Comparison of ENCODE assay signal across 8 cellular contexts in the genomic region with DNA sequence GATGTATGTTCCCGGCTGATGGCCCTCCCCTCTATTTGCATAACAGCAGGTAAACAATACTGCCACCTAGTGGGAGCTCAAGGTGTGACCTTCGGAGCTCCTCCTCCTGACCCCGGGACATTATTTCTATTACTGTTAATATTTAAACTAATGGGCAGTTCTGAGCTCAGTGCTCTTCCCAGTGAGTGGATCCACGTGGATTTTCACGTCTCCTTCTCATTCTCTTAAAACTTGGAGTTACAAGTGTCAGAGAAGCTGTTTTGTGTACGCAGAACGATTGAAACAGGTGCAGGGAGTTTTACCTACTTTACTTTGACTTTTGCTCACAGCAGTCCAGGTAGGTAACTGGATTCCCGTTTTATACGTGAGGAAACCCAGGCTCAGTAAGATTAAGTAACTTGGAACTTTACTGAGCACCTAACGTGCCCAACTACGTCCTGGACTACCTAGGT.
DNase-seq lines count a peak whose midpoint lies in the region; ATAC-seq and TF ChIP-seq lines count a peak whose summit lies in the region.

No MANE protein-coding gene starts in this region.

- no peaks in the 10 kb centered on the region for H3K27me3 Mint-ChIP-seq in central memory CD8-positive, alpha-beta T cell

- peak overlapping the region in 1 of 2 donors; percentile 35 for H3K9ac ChIP-seq in liver (ENCODE audit: low read depth in 1 of 2, low read length in 2 of 2)

- no peak overlapping the region for H3K27ac Mint-ChIP-seq in central memory CD8-positive, alpha-beta T cell (ENCODE audit: low read depth)

- H3K27ac ChIP-seq in liver (ENCODE audit: low read depth in 1 of 2, low read length in 2 of 2) = peak overlapping the region; percentile 27 to 28

- no peaks in the 10 kb centered on the region for H3K9me3 Mint-ChIP-seq in central memory CD8-positive, alpha-beta T cell

- no peaks in the 10 kb centered on the region for H3K27me3 ChIP-seq in liver (ENCODE audit: control insufficient read depth in 4 of 4, insufficient read depth in 4 of 4, low read length in 3 of 4)

- peak; percentile 84 for ATAC-seq in central memory CD8-positive, alpha-beta T cell (replicated peaks; ENCODE audit: extremely low read depth, poor library complexity, severe bottlenecking)
- ATAC-seq in HG03045 (IDR thresholded peaks at IDR 0.05; ENCODE audit: unreplicated experiment) = no peak

- DNase-seq in NK-92 treated with Interleukin-12 subunit alpha and Interleukin-12 subunit beta, amount 100 ng/mL, for 24 hours (lab: John Stamatoyannopoulos, UW) = peak; percentile 22
- DNase-seq in NK-92 (lab: John Stamatoyannopoulos, UW; ENCODE audit: unreplicated experiment) = no peak
- DNase-seq in NB4 (ENCODE audit: low read depth) = peak; percentile 79
- DNase-seq in activated CD4-positive, CD25-positive, alpha-beta regulatory T cell treated with anti-CD3 and anti-CD28 coated beads, Interleukin-2, amount 50 U/mL, for 16 hours (ENCODE audit: low read depth, low spot score) = peak; percentile 51
- DNase-seq in central memory CD8-positive, alpha-beta T cell (ENCODE audit: low spot score in 2 of 2) = peak; percentile 50 to 53
- peak; percentile 10 to 37 for DNase-seq in stimulated activated CD8-positive, alpha-beta memory T cell treated with anti-CD3 and anti-CD28 coated beads, Interleukin-15, amount 100 ng/mL, for 48 hours (ENCODE audit: low read depth in 2 of 2)

- 29% methylated on average over 11 of the region's 11 CpGs for WGBS in liver

- H3K4me3 ChIP-seq in NB4 (ENCODE audit: low read depth, low read length) (no peak overlapping the region), liver (ENCODE audit: low read depth in 1 of 3, low read length in 3 of 3) (peak overlapping the region in 2 of 3 donors; percentile 17 to 28)

- peaks cover 0 to 7% (median 3%) of the 10 kb centered on the region in 4 donors for H3K4me1 ChIP-seq in liver (ENCODE audit: control insufficient read depth in 4 of 4, insufficient read depth in 4 of 4, low read length in 3 of 4)

- H3K4me1 Mint-ChIP-seq in central memory CD8-positive, alpha-beta T cell = peaks cover 12% of the 10 kb centered on the region

- no peak overlapping the region for H3K4me3 Mint-ChIP-seq in central memory CD8-positive, alpha-beta T cell

- no peak for TF ChIP-seq POLR2A in NB4 (IDR thresholded peaks at IDR 0.05; ENCODE audit: extremely low read depth, insufficient read length)

- TF ChIP-seq CTCF in NB4 (IDR thresholded peaks at IDR 0.05; ENCODE audit: low read depth, low read length) = peak; percentile 70
- TF ChIP-seq CTCF in liver (IDR thresholded peaks at IDR 0.05; ENCODE audit: low read depth, low read length, missing input control) = peak; percentile 83

- no peaks in the 10 kb centered on the region for H3K9me3 ChIP-seq in liver (ENCODE audit: control insufficient read depth in 4 of 4, low read length in 3 of 4)

- no peaks in the 10 kb centered on the region for H3K36me3 Mint-ChIP-seq in central memory CD8-positive, alpha-beta T cell (ENCODE audit: insufficient read depth)

- H3K36me3 ChIP-seq in liver (ENCODE audit: control insufficient read depth in 4 of 4, insufficient read depth in 3 of 4, low read depth in 1 of 4, low read length in 3 of 4) = no peaks in the 10 kb centered on the region

- TF ChIP-seq RAD21 in liver (IDR thresholded peaks at IDR 0.05) = peak; percentile 86 to 90

TF ChIP-seq in liver, 16 proteins besides CTCF, POLR2A, EP300 and RAD21:
- TF ChIP-seq, protein P1, sequence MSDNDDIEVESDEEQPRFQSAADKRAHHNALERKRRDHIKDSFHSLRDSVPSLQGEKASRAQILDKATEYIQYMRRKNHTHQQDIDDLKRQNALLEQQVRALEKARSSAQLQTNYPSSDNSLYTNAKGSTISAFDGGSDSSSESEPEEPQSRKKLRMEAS (IDR thresholded peaks at IDR 0.05) = no peak
- TF ChIP-seq HNF4A (conservative IDR thresholded peaks at IDR 0.05) (peak; percentile 23 to 44), JUND (IDR thresholded peaks at IDR 0.05) (no peak), FOXA1 (IDR thresholded peaks at IDR 0.05) (no peak), SP1 (IDR thresholded peaks at IDR 0.05) (peak; percentile 52), TAF1 (conservative IDR thresholded peaks at IDR 0.05) (no peak), NR2F2 (IDR thresholded peaks at IDR 0.05) (peak; percentile 89), YY1 (IDR thresholded peaks at IDR 0.05) (no peak), EGR1 (IDR thresholded peaks at IDR 0.05; ENCODE audit: low read depth in 2 of 2) (no peak), HNF4G (IDR thresholded peaks at IDR 0.05) (no peak), RXRA (IDR thresholded peaks at IDR 0.05) (peak; percentile 61 to 70), GABPA (IDR thresholded peaks at IDR 0.05 in 1 of 2, conservative IDR thresholded peaks at IDR 0.05 in 1 of 2) (no peak), FOXA2 (IDR thresholded peaks at IDR 0.05) (peak; percentile 9)
- TF ChIP-seq, protein P2, sequence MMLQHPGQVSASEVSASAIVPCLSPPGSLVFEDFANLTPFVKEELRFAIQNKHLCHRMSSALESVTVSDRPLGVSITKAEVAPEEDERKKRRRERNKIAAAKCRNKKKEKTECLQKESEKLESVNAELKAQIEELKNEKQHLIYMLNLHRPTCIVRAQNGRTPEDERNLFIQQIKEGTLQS (IDR thresholded peaks at IDR 0.05) = no peak
- TF ChIP-seq, protein P3, sequence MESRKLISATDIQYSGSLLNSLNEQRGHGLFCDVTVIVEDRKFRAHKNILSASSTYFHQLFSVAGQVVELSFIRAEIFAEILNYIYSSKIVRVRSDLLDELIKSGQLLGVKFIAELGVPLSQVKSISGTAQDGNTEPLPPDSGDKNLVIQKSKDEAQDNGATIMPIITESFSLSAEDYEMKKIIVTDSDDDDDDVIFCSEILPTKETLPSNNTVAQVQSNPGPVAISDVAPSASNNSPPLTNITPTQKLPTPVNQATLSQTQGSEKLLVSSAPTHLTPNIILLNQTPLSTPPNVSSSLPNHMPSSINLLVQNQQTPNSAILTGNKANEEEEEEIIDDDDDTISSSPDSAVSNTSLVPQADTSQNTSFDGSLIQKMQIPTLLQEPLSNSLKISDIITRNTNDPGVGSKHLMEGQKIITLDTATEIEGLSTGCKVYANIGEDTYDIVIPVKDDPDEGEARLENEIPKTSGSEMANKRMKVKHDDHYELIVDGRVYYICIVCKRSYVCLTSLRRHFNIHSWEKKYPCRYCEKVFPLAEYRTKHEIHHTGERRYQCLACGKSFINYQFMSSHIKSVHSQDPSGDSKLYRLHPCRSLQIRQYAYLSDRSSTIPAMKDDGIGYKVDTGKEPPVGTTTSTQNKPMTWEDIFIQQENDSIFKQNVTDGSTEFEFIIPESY (IDR thresholded peaks at IDR 0.05) = no peak
- TF ChIP-seq, protein P4, sequence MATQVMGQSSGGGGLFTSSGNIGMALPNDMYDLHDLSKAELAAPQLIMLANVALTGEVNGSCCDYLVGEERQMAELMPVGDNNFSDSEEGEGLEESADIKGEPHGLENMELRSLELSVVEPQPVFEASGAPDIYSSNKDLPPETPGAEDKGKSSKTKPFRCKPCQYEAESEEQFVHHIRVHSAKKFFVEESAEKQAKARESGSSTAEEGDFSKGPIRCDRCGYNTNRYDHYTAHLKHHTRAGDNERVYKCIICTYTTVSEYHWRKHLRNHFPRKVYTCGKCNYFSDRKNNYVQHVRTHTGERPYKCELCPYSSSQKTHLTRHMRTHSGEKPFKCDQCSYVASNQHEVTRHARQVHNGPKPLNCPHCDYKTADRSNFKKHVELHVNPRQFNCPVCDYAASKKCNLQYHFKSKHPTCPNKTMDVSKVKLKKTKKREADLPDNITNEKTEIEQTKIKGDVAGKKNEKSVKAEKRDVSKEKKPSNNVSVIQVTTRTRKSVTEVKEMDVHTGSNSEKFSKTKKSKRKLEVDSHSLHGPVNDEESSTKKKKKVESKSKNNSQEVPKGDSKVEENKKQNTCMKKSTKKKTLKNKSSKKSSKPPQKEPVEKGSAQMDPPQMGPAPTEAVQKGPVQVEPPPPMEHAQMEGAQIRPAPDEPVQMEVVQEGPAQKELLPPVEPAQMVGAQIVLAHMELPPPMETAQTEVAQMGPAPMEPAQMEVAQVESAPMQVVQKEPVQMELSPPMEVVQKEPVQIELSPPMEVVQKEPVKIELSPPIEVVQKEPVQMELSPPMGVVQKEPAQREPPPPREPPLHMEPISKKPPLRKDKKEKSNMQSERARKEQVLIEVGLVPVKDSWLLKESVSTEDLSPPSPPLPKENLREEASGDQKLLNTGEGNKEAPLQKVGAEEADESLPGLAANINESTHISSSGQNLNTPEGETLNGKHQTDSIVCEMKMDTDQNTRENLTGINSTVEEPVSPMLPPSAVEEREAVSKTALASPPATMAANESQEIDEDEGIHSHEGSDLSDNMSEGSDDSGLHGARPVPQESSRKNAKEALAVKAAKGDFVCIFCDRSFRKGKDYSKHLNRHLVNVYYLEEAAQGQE (IDR thresholded peaks at IDR 0.05) = no peak
TF ChIP-seq in liver: peak in this region for 5.
